In the genomic region with DNA sequence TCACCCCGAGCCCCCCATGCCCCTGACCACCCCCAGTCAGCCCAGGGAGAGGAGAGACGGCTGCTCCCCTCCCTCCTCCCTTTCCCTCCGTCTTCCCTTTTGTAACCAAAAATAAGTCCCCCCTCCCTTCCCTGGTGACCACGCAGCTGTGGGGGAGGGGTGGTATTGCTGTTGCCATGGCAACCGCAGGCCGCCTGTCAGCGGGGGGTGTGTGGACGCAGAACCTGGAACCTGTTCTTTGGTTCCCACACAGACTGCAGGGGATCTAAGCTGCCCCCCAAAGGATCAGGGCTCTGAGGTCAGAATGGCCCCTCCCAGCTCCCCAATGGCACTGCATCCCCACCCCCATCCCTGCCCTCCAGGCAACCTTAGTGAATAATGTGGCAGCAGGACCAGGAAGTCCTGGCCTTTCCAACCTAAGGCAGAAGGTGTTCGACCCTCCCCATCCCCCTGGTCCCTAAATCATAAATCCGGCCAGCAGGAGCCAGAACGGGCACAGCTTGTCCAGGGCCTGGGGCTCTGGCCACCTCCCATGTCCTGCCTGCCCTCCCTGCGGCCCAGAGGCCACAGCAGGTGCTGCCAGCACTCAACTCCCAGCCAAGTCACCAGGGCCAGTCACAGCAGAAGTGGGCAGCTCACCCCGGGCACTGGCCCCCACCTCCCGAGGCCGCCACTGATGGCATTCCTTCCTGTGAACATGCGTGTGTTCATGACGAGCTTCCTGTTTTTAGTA, we compare ENCODE assay signal across 1 cellular context.
TF ChIP-seq lines count a peak whose summit lies in the region.

No MANE protein-coding gene starts in this region.

TF ChIP-seq in SK-N-SH treated with all-trans-retinoic acid at 6 μM for 48 hours, 23 proteins besides CTCF, POLR2A, EP300 and RAD21 (continued from another document):
- no peak for TF ChIP-seq TOX (CRISPR knock-in tag; IDR thresholded peaks at IDR 0.05; ENCODE audit: borderline replicate concordance)
- TF ChIP-seq, protein P1, sequence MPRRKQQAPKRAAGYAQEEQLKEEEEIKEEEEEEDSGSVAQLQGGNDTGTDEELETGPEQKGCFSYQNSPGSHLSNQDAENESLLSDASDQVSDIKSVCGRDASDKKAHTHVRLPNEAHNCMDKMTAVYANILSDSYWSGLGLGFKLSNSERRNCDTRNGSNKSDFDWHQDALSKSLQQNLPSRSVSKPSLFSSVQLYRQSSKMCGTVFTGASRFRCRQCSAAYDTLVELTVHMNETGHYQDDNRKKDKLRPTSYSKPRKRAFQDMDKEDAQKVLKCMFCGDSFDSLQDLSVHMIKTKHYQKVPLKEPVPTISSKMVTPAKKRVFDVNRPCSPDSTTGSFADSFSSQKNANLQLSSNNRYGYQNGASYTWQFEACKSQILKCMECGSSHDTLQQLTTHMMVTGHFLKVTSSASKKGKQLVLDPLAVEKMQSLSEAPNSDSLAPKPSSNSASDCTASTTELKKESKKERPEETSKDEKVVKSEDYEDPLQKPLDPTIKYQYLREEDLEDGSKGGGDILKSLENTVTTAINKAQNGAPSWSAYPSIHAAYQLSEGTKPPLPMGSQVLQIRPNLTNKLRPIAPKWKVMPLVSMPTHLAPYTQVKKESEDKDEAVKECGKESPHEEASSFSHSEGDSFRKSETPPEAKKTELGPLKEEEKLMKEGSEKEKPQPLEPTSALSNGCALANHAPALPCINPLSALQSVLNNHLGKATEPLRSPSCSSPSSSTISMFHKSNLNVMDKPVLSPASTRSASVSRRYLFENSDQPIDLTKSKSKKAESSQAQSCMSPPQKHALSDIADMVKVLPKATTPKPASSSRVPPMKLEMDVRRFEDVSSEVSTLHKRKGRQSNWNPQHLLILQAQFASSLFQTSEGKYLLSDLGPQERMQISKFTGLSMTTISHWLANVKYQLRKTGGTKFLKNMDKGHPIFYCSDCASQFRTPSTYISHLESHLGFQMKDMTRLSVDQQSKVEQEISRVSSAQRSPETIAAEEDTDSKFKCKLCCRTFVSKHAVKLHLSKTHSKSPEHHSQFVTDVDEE (CRISPR knock-in tag; IDR thresholded peaks at IDR 0.05): no peak
